ENCODE assay signal across 11 cellular contexts in the genomic region with DNA sequence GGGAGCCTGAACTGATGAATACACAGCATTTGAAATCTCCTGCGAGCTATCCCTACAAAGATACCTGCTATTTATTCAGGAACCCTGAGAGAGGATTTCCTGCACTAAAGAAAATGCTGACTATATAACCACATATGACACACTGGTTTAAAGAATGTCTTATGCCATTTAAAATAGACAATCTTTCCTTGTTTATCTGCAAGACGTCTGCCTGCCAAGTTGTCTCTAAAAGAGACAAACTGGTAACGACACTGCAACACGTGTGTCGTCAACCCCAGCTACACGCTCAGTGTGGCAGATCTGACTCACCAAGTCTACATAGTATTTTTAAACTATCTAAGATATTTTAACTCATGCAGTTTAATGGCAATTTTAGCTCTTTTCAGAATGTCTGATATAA. TPM values are rescaled to one million over a fixed set of nuclear protein-coding genes. Genes with fewer than 3 reads are reported as not detected.
A peak's percentile ranks its signal among the peaks of the same experiment; 100 is the strongest.
DNase-seq lines count a peak whose midpoint lies in the region; TF ChIP-seq lines count a peak whose summit lies in the region.
"Had no signal": no experiment of that assay in that cellular context is flagged by ENCODE, and none has a peak within 500 bp of the region (broad histone marks: within the 10 kb centered on the region; RNA-seq: fewer than 3 reads in every experiment).

No MANE protein-coding gene starts in this region.

- intact Hi-C loops in breast epithelium (cut with DNase I; ENCODE audit: low total_unique reads) = no loop called here

- peaks cover 83% of the 10 kb centered on the region for H3K4me1 Mint-ChIP-seq in osteocyte (ENCODE audit: unreplicated experiment)

- H3K9me3 ChIP-seq in breast epithelium (no peaks in the 10 kb centered on the region), cardiac muscle cell (ENCODE audit: low read depth) (no peaks in the 10 kb centered on the region)

- H3K27ac ChIP-seq in breast epithelium (peak overlapping the region; percentile 59 to 72), cardiac muscle cell (peak overlapping the region; percentile 49)
- H3K27ac ChIP-seq: BLaER1 treated with 17β-estradiol and CSF1 and Interleukin-3, amounts not matched to agents 10 nM and 100 nM had no signal

- TF ChIP-seq CTCF in breast epithelium (IDR thresholded peaks at IDR 0.05) = no peak
- no peak for TF ChIP-seq CTCF in cardiac muscle cell (IDR thresholded peaks at IDR 0.05; ENCODE audit: low read depth, low read length)
- TF ChIP-seq CTCF in osteocyte (IDR thresholded peaks at IDR 0.05) = no peak
- TF ChIP-seq CTCF in GM13976 (IDR thresholded peaks at IDR 0.05; ENCODE audit: borderline replicate concordance, control extremely low read depth, extremely low read depth, insufficient read depth, missing control alignments) = no peak

- H3K4me3 Mint-ChIP-seq in osteocyte (ENCODE audit: unreplicated experiment) = peak overlapping the region; percentile 54

- peak overlapping the region in 1 of 3 donors; percentile 23 for H3K4me3 ChIP-seq in breast epithelium
- no peak overlapping the region for H3K4me3 ChIP-seq in cardiac muscle cell
- H3K4me3 ChIP-seq in H7 (ENCODE audit: insufficient read depth, low read depth, low read length) = no peak overlapping the region
- H3K4me3 ChIP-seq: BLaER1 treated with 17β-estradiol and CSF1 and Interleukin-3, amounts not matched to agents 10 nM and 100 nM had no signal

- no peaks in the 10 kb centered on the region for H3K27me3 Mint-ChIP-seq in osteocyte (ENCODE audit: unreplicated experiment)

- no peak for TF ChIP-seq POLR2A in breast epithelium (IDR thresholded peaks at IDR 0.05)

- H3K27me3 ChIP-seq in breast epithelium (no peaks in the 10 kb centered on the region), cardiac muscle cell (no peaks in the 10 kb centered on the region), H7 (ENCODE audit: control insufficient read depth, insufficient read depth, low read length) (no peaks in the 10 kb centered on the region)
- H3K27me3 ChIP-seq: BLaER1 treated with 17β-estradiol and CSF1 and Interleukin-3, amounts not matched to agents 10 nM and 100 nM had no signal

- in situ Hi-C loops in GM13976 (cut with MboI; ENCODE audit: low sequenced_read_pairs, unreplicated experiment) = no loop called here

- no peaks in the 10 kb centered on the region for H3K36me3 Mint-ChIP-seq in osteocyte (ENCODE audit: unreplicated experiment)

- H3K36me3 ChIP-seq in breast epithelium (no peaks in the 10 kb centered on the region), cardiac muscle cell (no peaks in the 10 kb centered on the region), H7 (replicated peaks; ENCODE audit: control insufficient read depth, insufficient read depth, low read length) (no peaks in the 10 kb centered on the region)

- no peaks in the 10 kb centered on the region for H3K9me3 Mint-ChIP-seq in osteocyte (ENCODE audit: unreplicated experiment)

- peak; percentile 48 for DNase-seq in EH (ENCODE audit: low read depth)
- no peak for DNase-seq in breast epithelium (ENCODE audit: low spot score in 2 of 2)
- DNase-seq in cardiac muscle cell (ENCODE audit: low read depth in 1 of 2, low spot score in 1 of 2) = peak in 1 of 2 donors; percentile 45
- no peak for DNase-seq in osteocyte (ENCODE audit: extremely low spot score, unreplicated experiment)
- no peak for DNase-seq in NCI-H1092 (lab: John Stamatoyannopoulos, UW)
- no peak for DNase-seq in H7
- no peak for DNase-seq in GM13976 (ENCODE audit: low spot score)
- no peak for DNase-seq in T-helper 2 cell
- DNase-seq: NK-92 treated with Interleukin-12 subunit alpha and Interleukin-12 subunit beta, amount 100 ng/mL, for 24 hours; T-helper 9 cell had no signal

- H3K4me1 ChIP-seq in breast epithelium = peaks cover 0 to 8% of the 10 kb centered on the region in 2 donors
- peaks cover 58% of the 10 kb centered on the region for H3K4me1 ChIP-seq in cardiac muscle cell (ENCODE audit: low read depth)

- peak overlapping the region; percentile 86 for H3K27ac Mint-ChIP-seq in osteocyte (ENCODE audit: unreplicated experiment)

RNA-seq across cellular contexts. Expression of gene APP, which starts 42.7 kb away (rescaled TPM):
- total RNA-seq in breast epithelium (100 to 1,000 TPM; 270 to 546 (median 383) TPM), cardiac muscle cell (232 and 359 TPM in 2 replicates), osteocyte (698 and 749 TPM in 2 replicates)
- 31.8 and 34.0 TPM in 2 replicates for polyA plus RNA-seq in cardiac muscle cell
- total RNA-seq in H7 (2014; rRNA removed; shearing (Covaris generic)) = 316 and 368 TPM in 2 replicates
